In genomic region chr10:30639946-30640786, GRCh38 we compare ENCODE assay signal across 9 cellular contexts. TPM values are rescaled to one million over a fixed set of nuclear protein-coding genes. Genes with fewer than 3 reads are reported as not detected.
A peak's percentile ranks its signal among the peaks of the same experiment; 100 is the strongest.
DNase-seq lines count a peak whose midpoint lies in the region; ATAC-seq, FAIRE-seq and TF ChIP-seq lines count a peak whose summit lies in the region.
"Had no signal": no experiment of that assay in that cellular context is flagged by ENCODE, and none has a peak within 500 bp of the region (broad histone marks: within the 10 kb centered on the region; RNA-seq: fewer than 3 reads in every experiment).

No MANE protein-coding gene starts in this region.

- H3K9me3 ChIP-seq in fibroblast of lung (ENCODE audit: control insufficient read depth, insufficient read depth, low read depth, low read length), result no peaks in the 10 kb centered on the region

- no peak overlapping the region for H3K4me2 ChIP-seq in fibroblast of lung (ENCODE audit: extremely low read depth, insufficient read depth, low read length)

- no peak for FAIRE-seq in HTR-8/SVneo (lab: Jason Lieb, UNC)
- FAIRE-seq: G401.6 had no signal

- peaks cover 10% of the 10 kb centered on the region for H3K4me1 ChIP-seq in fibroblast of lung (ENCODE audit: control insufficient read depth, extremely low read depth, insufficient read depth, low read length)

- H3K27me3 ChIP-seq in fibroblast of lung (ENCODE audit: control insufficient read depth, insufficient read depth, low read length), result no peaks in the 10 kb centered on the region

- DNase-seq in NCI-H2081 (lab: John Stamatoyannopoulos, UW) (peak; percentile 9 to 14), NCI-H2081 treated with DMSO at 0.1 percent for 48 hours (lab: John Stamatoyannopoulos, UW) (no peak), HTR-8/SVneo (ENCODE audit: insufficient read length, low spot score) (peak; percentile 63), SKM-1 treated with dmso at 0.1 percent for 144 hours (lab: John Stamatoyannopoulos, UW; ENCODE audit: unreplicated experiment) (peak; percentile 8), fibroblast of lung (ENCODE audit: low read depth in 2 of 2) (peak; percentile 58 to 82), non-pigmented ciliary epithelial cell (ENCODE audit: low read depth) (peak; percentile 27), cerebellar nuclear complex (lab: John Stamatoyannopoulos, UW) (no peak)

- H3K79me2 ChIP-seq in fibroblast of lung (ENCODE audit: control insufficient read depth, insufficient read depth, low read length), result no peaks in the 10 kb centered on the region

- H3K9ac ChIP-seq in fibroblast of lung (ENCODE audit: insufficient read depth, low read length), result no peak overlapping the region

- no peaks in the 10 kb centered on the region for H3K36me3 ChIP-seq in fibroblast of lung (ENCODE audit: control insufficient read depth, insufficient read depth, low read length)

- TF ChIP-seq CTCF in fibroblast of lung (conservative IDR thresholded peaks at IDR 0.05 in 1 of 2, IDR thresholded peaks at IDR 0.05 in 1 of 2; ENCODE audit: low read depth in 1 of 2, low read length in 2 of 2), result peak; percentile 80 to 93

- no peak for ATAC-seq in GM21381 (IDR thresholded peaks at IDR 0.05; ENCODE audit: unreplicated experiment)

- H2AFZ ChIP-seq in fibroblast of lung (ENCODE audit: low read length), result no peak overlapping the region

- H3K4me3 ChIP-seq in fibroblast of lung (replicated peaks in 1 of 4; ENCODE audit: control extremely low read depth in 1 of 4, insufficient read depth in 1 of 4, low read depth in 3 of 4, low read length in 4 of 4), result no peak overlapping the region

- no peaks in the 10 kb centered on the region for H4K20me1 ChIP-seq in fibroblast of lung (ENCODE audit: control insufficient read depth, extremely low read depth, insufficient read depth, low read length)

- H3K27ac ChIP-seq in fibroblast of lung (ENCODE audit: insufficient read depth, low read length), result no peak overlapping the region

RNA-seq across cellular contexts. Expression of gene LYZL2, which starts 10.6 kb away (rescaled TPM):
- total RNA-seq in fibroblast of lung, result not detected in 2 replicates
- not detected in 2 replicates for polyA plus RNA-seq in fibroblast of lung
- not detected in 2 replicates for polyA plus RNA-seq in fibroblast of lung (2012)
- polyA minus RNA-seq in fibroblast of lung (ENCODE audit: low replicate concordance), result not detected in 2 replicates

Comparison
In these comparisons a context has a peak if more than half of its experiments do, and no peak if none do; other contexts are left out.
1. DNase-seq: peak in NCI-H2081 (2 of 2), HTR-8/SVneo (single experiment), SKM-1 treated with dmso at 0.1 percent for 144 hours (single experiment), fibroblast of lung (2 of 2) and non-pigmented ciliary epithelial cell (single experiment); none in NCI-H2081 treated with DMSO at 0.1 percent for 48 hours (single experiment) and cerebellar nuclear complex (0 of 2).